11 cellular contexts compared by ENCODE assay signal in genomic region chr20:35724321-35725230, GRCh38. TPM values are rescaled to one million over a fixed set of nuclear protein-coding genes. Genes with fewer than 3 reads are reported as not detected.
DNase-seq lines count a peak whose midpoint lies in the region; ATAC-seq and TF ChIP-seq lines count a peak whose summit lies in the region.
"Had no signal": no experiment of that assay in that cellular context is flagged by ENCODE, and none has a peak within 500 bp of the region (broad histone marks: within the 10 kb centered on the region; RNA-seq: fewer than 3 reads in every experiment).

No MANE protein-coding gene starts in this region.

- ATAC-seq in CD4-positive, alpha-beta T cell (ENCODE audit: poor library complexity), result no peak
- ATAC-seq: activated T-helper 17 cell treated with anti-CD3 and anti-CD28 coated beads, Interleukin-2, amount 50 U/mL, for 72 hours had no signal

- no peak overlapping the region for H3K4me3 Mint-ChIP-seq in CD4-positive, alpha-beta T cell
- H3K4me3 Mint-ChIP-seq: activated T-helper 17 cell treated with anti-CD3 and anti-CD28 coated beads, Interleukin-2, amount 50 U/mL, for 72 hours had no signal

- DNase-seq in CD4-positive, alpha-beta T cell, result no peak
- DNase-seq in nucleus accumbens (lab: John Stamatoyannopoulos, UW), result no peak
- no peak for DNase-seq in HUDEP-2 (lab: John Stamatoyannopoulos, UW; ENCODE audit: unreplicated experiment in 76 of 76)
- DNase-seq: activated CD4-positive, alpha-beta T cell treated with anti-CD3 and anti-CD28 coated beads for 1 hour; DMS79 treated with DMSO at 0.1 percent for 48 hours; foreskin fibroblast; mammary epithelial cell; NCI-H1930; T-helper 1 cell had no signal

- no peaks in the 10 kb centered on the region for H3K9me3 Mint-ChIP-seq in CD4-positive, alpha-beta T cell
- H3K9me3 Mint-ChIP-seq: activated T-helper 17 cell treated with anti-CD3 and anti-CD28 coated beads, Interleukin-2, amount 50 U/mL, for 72 hours had no signal

- CTCF ChIA-PET in CD4-positive, alpha-beta T cell (lab: Charles Lee), result interaction anchor here (1.1 to 2.5 kb wide), 2 partner anchors 10 to 15 kb away, joined by 3 to 6 read pairs; no protein-coding TSS in a partner anchor

- H3K4me1 Mint-ChIP-seq in CD4-positive, alpha-beta T cell (ENCODE audit: low read depth), result peaks cover 46% of the 10 kb centered on the region

- POLR2A ChIA-PET in CD4-positive, alpha-beta T cell (lab: Charles Lee), result interaction anchor here (1.0 to 1.8 kb wide), 4 partner anchors 9 to 23 kb away, joined by 3 to 4 read pairs (median 4); partner anchors contain the start of gene RBM39

- peaks cover 96% of the 10 kb centered on the region for H3K36me3 Mint-ChIP-seq in CD4-positive, alpha-beta T cell (ENCODE audit: low read depth)

- H3K27ac ChIP-seq in CD4-positive, alpha-beta T cell (ENCODE audit: low read depth, low read length), result no peak overlapping the region

- H3K27me3 Mint-ChIP-seq in CD4-positive, alpha-beta T cell, result no peaks in the 10 kb centered on the region
- H3K27me3 Mint-ChIP-seq: activated T-helper 17 cell treated with anti-CD3 and anti-CD28 coated beads, Interleukin-2, amount 50 U/mL, for 72 hours had no signal

- H3K27me3 ChIP-seq in CD4-positive, alpha-beta T cell (ENCODE audit: control insufficient read depth, insufficient read depth, low read length), result no peaks in the 10 kb centered on the region

- peak overlapping the region; percentile 16 for H3K27ac Mint-ChIP-seq in CD4-positive, alpha-beta T cell
- H3K27ac Mint-ChIP-seq: activated T-helper 17 cell treated with anti-CD3 and anti-CD28 coated beads, Interleukin-2, amount 50 U/mL, for 72 hours had no signal

- no peaks in the 10 kb centered on the region for H3K9me3 ChIP-seq in CD4-positive, alpha-beta T cell (ENCODE audit: control insufficient read depth, low read length)

- no peak for TF ChIP-seq CTCF in CD4-positive, alpha-beta T cell (IDR thresholded peaks at IDR 0.05)

- intact Hi-C loops in CD4-positive, alpha-beta T cell (cut with DNase I, micrococcal nuclease), result loop anchor here (5.0 to 10.0 kb wide), 4 partner anchors 50 to 1170 kb away; partner anchors contain the start of genes PHF20 (in 1 of the 2) and SPAG4 (in 1 of the 2)

TF ChIP-seq in PFSK-1, 5 proteins besides CTCF, POLR2A, EP300 and RAD21:
- TF ChIP-seq POLR2AphosphoS5 (IDR thresholded peaks at IDR 0.05; ENCODE audit: low read depth, low read length), result peak; percentile 35; the same call in 1 of the 2 replicates
- TF ChIP-seq SIN3A (IDR thresholded peaks at IDR 0.05; ENCODE audit: borderline replicate concordance, insufficient read depth, low read length), result no peak
- TF ChIP-seq, protein P1, sequence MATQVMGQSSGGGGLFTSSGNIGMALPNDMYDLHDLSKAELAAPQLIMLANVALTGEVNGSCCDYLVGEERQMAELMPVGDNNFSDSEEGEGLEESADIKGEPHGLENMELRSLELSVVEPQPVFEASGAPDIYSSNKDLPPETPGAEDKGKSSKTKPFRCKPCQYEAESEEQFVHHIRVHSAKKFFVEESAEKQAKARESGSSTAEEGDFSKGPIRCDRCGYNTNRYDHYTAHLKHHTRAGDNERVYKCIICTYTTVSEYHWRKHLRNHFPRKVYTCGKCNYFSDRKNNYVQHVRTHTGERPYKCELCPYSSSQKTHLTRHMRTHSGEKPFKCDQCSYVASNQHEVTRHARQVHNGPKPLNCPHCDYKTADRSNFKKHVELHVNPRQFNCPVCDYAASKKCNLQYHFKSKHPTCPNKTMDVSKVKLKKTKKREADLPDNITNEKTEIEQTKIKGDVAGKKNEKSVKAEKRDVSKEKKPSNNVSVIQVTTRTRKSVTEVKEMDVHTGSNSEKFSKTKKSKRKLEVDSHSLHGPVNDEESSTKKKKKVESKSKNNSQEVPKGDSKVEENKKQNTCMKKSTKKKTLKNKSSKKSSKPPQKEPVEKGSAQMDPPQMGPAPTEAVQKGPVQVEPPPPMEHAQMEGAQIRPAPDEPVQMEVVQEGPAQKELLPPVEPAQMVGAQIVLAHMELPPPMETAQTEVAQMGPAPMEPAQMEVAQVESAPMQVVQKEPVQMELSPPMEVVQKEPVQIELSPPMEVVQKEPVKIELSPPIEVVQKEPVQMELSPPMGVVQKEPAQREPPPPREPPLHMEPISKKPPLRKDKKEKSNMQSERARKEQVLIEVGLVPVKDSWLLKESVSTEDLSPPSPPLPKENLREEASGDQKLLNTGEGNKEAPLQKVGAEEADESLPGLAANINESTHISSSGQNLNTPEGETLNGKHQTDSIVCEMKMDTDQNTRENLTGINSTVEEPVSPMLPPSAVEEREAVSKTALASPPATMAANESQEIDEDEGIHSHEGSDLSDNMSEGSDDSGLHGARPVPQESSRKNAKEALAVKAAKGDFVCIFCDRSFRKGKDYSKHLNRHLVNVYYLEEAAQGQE (IDR thresholded peaks at IDR 0.05; ENCODE audit: insufficient read depth in 1 of 2, low read depth in 2 of 2, low read length in 2 of 2), result no peak
- no peak for TF ChIP-seq FOXP2 (optimal IDR thresholded peaks at IDR 0.05; ENCODE audit: borderline replicate concordance, extremely low read depth, extremely low read length, insufficient read depth)
- no peak for TF ChIP-seq TAF1 (IDR thresholded peaks at IDR 0.05; ENCODE audit: borderline replicate concordance, insufficient read depth, low read length)
TF ChIP-seq in PFSK-1: peak in this region for 1.

RNA-seq across cellular contexts. Expression of gene RBM39, which starts 17.5 kb away (rescaled TPM):
- 1,000 to 10,000 TPM; 1,057 to 1,091 TPM for total RNA-seq in CD4-positive, alpha-beta T cell
- polyA plus RNA-seq in PFSK-1 (2012; ENCODE audit: insufficient read length, low read depth), result 130 TPM

RNA-seq across cellular contexts. Expression of gene ROMO1, which starts 25.4 kb away (rescaled TPM):
- total RNA-seq in CD4-positive, alpha-beta T cell, result 10 to 100 TPM; 32.9 to 35.8 TPM
- polyA plus RNA-seq in PFSK-1 (2012; ENCODE audit: insufficient read length, low read depth), result 377 TPM

RNA-seq across cellular contexts. Expression of gene NFS1, which starts 25.4 kb away (rescaled TPM):
- total RNA-seq in CD4-positive, alpha-beta T cell, result 10 to 100 TPM; 10.6 to 11.5 TPM
- polyA plus RNA-seq in PFSK-1 (2012; ENCODE audit: insufficient read length, low read depth), result 33.4 TPM

RNA-seq across cellular contexts. Expression of gene PHF20, which starts 47.2 kb away (rescaled TPM):
- 100 to 1,000 TPM; 119 to 126 TPM for total RNA-seq in CD4-positive, alpha-beta T cell
- polyA plus RNA-seq in PFSK-1 (2012; ENCODE audit: insufficient read length, low read depth), result 18.9 TPM

RNA-seq across cellular contexts. Expression of gene CPNE1, which starts 59.9 kb away (rescaled TPM):
- 100 to 1,000 TPM; 146 to 153 TPM for total RNA-seq in CD4-positive, alpha-beta T cell
- polyA plus RNA-seq in PFSK-1 (2012; ENCODE audit: insufficient read length, low read depth), result 429 TPM
